ENCODE assay signal across 8 cellular contexts in the genomic region with DNA sequence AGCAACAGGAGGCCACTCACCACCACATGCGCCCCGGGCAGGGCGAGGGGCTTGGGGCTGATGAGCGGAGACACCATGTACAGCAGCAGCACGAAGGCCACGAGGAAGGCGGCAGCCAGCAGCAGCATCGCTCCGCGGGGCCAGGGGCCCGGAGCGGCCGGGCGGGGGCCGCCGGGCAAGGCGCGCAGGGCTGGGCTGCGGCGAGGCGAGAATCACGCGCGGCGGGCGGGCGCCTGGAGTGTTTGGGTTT. TPM values are rescaled to one million over a fixed set of nuclear protein-coding genes. Genes with fewer than 3 reads are reported as not detected.
A peak's percentile ranks its signal among the peaks of the same experiment; 100 is the strongest.
DNase-seq lines count a peak whose midpoint lies in the region; ATAC-seq and TF ChIP-seq lines count a peak whose summit lies in the region.

A gene with protein sequence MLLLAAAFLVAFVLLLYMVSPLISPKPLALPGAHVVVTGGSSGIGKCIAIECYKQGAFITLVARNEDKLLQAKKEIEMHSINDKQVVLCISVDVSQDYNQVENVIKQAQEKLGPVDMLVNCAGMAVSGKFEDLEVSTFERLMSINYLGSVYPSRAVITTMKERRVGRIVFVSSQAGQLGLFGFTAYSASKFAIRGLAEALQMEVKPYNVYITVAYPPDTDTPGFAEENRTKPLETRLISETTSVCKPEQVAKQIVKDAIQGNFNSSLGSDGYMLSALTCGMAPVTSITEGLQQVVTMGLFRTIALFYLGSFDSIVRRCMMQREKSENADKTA (minus strand): TSS at position 216 of the 250 bp plus-strand sequence. CDS start 88 bp downstream, at position 128.

- peak within 1 kb of the TSS; percentile 84 to 86 for H3K27ac Mint-ChIP-seq in T-cell

- no peaks in the 10 kb centered on the region for H3K27me3 ChIP-seq in ovary

- peak within 1 kb of the TSS; percentile 86 to 93 (median 87) for H3K4me3 Mint-ChIP-seq in T-cell

- H3K4me3 ChIP-seq in foreskin fibroblast (ENCODE audit: low read depth in 1 of 2, low read length in 2 of 2) (peak within 1 kb of the TSS; percentile 91 to 96), ovary (peak within 1 kb of the TSS; percentile 100)

- CTCF ChIA-PET in T-cell (lab: Charles Lee) = no interaction called here

- WGBS in ovary, 3 donors = 1% methylated on average over 27 of the region's 27 CpGs; no CpG with 5 or more reads in 1 of the 3 donors

- ATAC-seq in T-cell (replicated peaks in 1 of 4) (no peak), GM18909 (IDR thresholded peaks at IDR 0.05; ENCODE audit: poor library complexity, unreplicated experiment) (no peak)

- intact Hi-C loops in ovary (cut with DNase I) = loop anchor here in 2 of 4 donors (2.0 to 10.0 kb wide), 3 partner anchors 56 to 842 kb away; a partner anchor contains a TSS

- DNase-seq in G401 (ENCODE audit: low spot score) (no peak), T-cell (no peak), foreskin fibroblast (no peak), ovary (no peak), DMS 273 (lab: John Stamatoyannopoulos, UW; ENCODE audit: unreplicated experiment) (no peak), NCI-H82 treated with DMSO at 0.1 percent for 48 hours (lab: John Stamatoyannopoulos, UW; ENCODE audit: unreplicated experiment) (no peak), COLO668 (lab: John Stamatoyannopoulos, UW; ENCODE audit: unreplicated experiment) (no peak)

- no peaks in the 10 kb centered on the region for H3K27me3 Mint-ChIP-seq in T-cell

- no peak for TF ChIP-seq EP300 in ovary (IDR thresholded peaks at IDR 0.05)

- H3K36me3 Mint-ChIP-seq in T-cell = peaks cover 13% of the 10 kb centered on the region

- H3K4me1 ChIP-seq in ovary (ENCODE audit: insufficient read depth) = peaks cover 2% of the 10 kb centered on the region

- H3K9me3 ChIP-seq in ovary = no peaks in the 10 kb centered on the region

- no peak for TF ChIP-seq POLR2A in ovary (IDR thresholded peaks at IDR 0.05)

- POLR2A ChIA-PET in T-cell (lab: Charles Lee) = no interaction called here

- H3K4me1 Mint-ChIP-seq in T-cell = peaks cover 43 to 47% (median 46%) of the 10 kb centered on the region in 3 donors

- H3K27ac ChIP-seq in ovary = peak within 1 kb of the TSS; percentile 93 to 97

- no peak for TF ChIP-seq CTCF in foreskin fibroblast (IDR thresholded peaks at IDR 0.05; ENCODE audit: low read depth, low read length)
- no peak for TF ChIP-seq CTCF in ovary (IDR thresholded peaks at IDR 0.05)

- H3K9me3 Mint-ChIP-seq in T-cell = peaks cover 0 to 5% (median 0%) of the 10 kb centered on the region in 3 donors

- in situ Hi-C loops in G401 (cut with HindIII; ENCODE audit: low sequenced_read_pairs) = no loop called here

- no peaks in the 10 kb centered on the region for H3K36me3 ChIP-seq in ovary

RNA-seq across cellular contexts. Expression of the gene that starts here (rescaled TPM):
- 23.3 and 27.1 TPM in 2 replicates for total RNA-seq in G401 (2014; rRNA removed; shearing (Covaris generic))
- total RNA-seq in T-cell = 10 to 100 TPM; 25.2 to 69.1 (median 56.3) TPM
- 10 to 100 TPM; 25.8 to 70.1 (median 62.6) TPM for total RNA-seq in ovary
- polyA plus RNA-seq in ovary = 10 to 100 TPM; 27.8 to 52.3 TPM
